Comparison of ENCODE assay signal across 1 cellular context in genomic region chr9:133738039-133738805, GRCh38.
A peak's percentile ranks its signal among the peaks of the same experiment; 100 is the strongest.
TF ChIP-seq lines count a peak whose summit lies in the region.

Gene SARDH, minus strand, starts transcription at chr9:133738352. Its CDS starts 4,179 bp downstream, at chr9:133734173.

TF ChIP-seq in HepG2, 621 proteins besides CTCF, POLR2A, EP300 and RAD21 (continued from another document and continues in another):
- TF ChIP-seq ZNF225 (CRISPR knock-in tag; IDR thresholded peaks at IDR 0.05), result no peak
- peak; percentile 84 for TF ChIP-seq SAP130 (CRISPR knock-in tag; IDR thresholded peaks at IDR 0.05; ENCODE audit: low read depth)
- TF ChIP-seq CSRNP1 (CRISPR knock-in tag; IDR thresholded peaks at IDR 0.05), result 0 out of 2 replicates have a peak, but pooled peaks have one; percentile 7
- TF ChIP-seq ZSCAN31 (CRISPR knock-in tag; IDR thresholded peaks at IDR 0.05; ENCODE audit: low read depth), result no peak
- TF ChIP-seq MIXL1 (CRISPR knock-in tag; IDR thresholded peaks at IDR 0.05), result no peak
- no peak for TF ChIP-seq KMT2A (CRISPR knock-in tag; IDR thresholded peaks at IDR 0.05)
- no peak for TF ChIP-seq ZNF850 (CRISPR knock-in tag; conservative IDR thresholded peaks at IDR 0.05)
- peak; percentile 24; the same call in 1 of the 2 replicates for TF ChIP-seq KDM2A (CRISPR knock-in tag; IDR thresholded peaks at IDR 0.05; ENCODE audit: borderline replicate concordance, low read depth)
- no peak for TF ChIP-seq ZNF382 (CRISPR knock-in tag; IDR thresholded peaks at IDR 0.05; ENCODE audit: borderline replicate concordance)
- TF ChIP-seq PRDM10 (CRISPR knock-in tag; IDR thresholded peaks at IDR 0.05; ENCODE audit: low read depth), result peak; percentile 25; the same call in 1 of the 2 replicates
- TF ChIP-seq ZFP82 (CRISPR knock-in tag; IDR thresholded peaks at IDR 0.05; ENCODE audit: borderline replicate concordance), result no peak; the same call in 1 of the 2 replicates
- TF ChIP-seq ZNF30 (CRISPR knock-in tag; IDR thresholded peaks at IDR 0.05), result no peak
- no peak for TF ChIP-seq ZNF512 (CRISPR knock-in tag; IDR thresholded peaks at IDR 0.05)
- TF ChIP-seq TCF12 (IDR thresholded peaks at IDR 0.05), result no peak
- 0 out of 2 replicates have a peak, but pooled peaks have one; percentile 30 for TF ChIP-seq TCF12 (CRISPR knock-in tag; IDR thresholded peaks at IDR 0.05)
- peak; percentile 14; the same call in 1 of the 2 replicates for TF ChIP-seq ZNF280B (CRISPR knock-in tag; IDR thresholded peaks at IDR 0.05; ENCODE audit: borderline replicate concordance)
- TF ChIP-seq NCOA1 (CRISPR knock-in tag; IDR thresholded peaks at IDR 0.05), result no peak
- peak; percentile 92 for TF ChIP-seq ZFX (CRISPR knock-in tag; IDR thresholded peaks at IDR 0.05; ENCODE audit: low read depth)
- TF ChIP-seq KDM3A (CRISPR knock-in tag; IDR thresholded peaks at IDR 0.05; ENCODE audit: low read depth), result no peak
- no peak for TF ChIP-seq ARNT (IDR thresholded peaks at IDR 0.05)
- TF ChIP-seq ZNF891 (CRISPR knock-in tag; IDR thresholded peaks at IDR 0.05), result peak; percentile 15; the same call in 1 of the 2 replicates
- no peak for TF ChIP-seq ZNF33B (CRISPR knock-in tag; IDR thresholded peaks at IDR 0.05)
- TF ChIP-seq SNRNP70 (IDR thresholded peaks at IDR 0.05; ENCODE audit: low read depth, low read length), result no peak
- peak; percentile 89 for TF ChIP-seq HIC2 (CRISPR knock-in tag; IDR thresholded peaks at IDR 0.05; ENCODE audit: low read depth)
- no peak for TF ChIP-seq KLF12 (CRISPR knock-in tag; IDR thresholded peaks at IDR 0.05; ENCODE audit: borderline replicate concordance)
- no peak for TF ChIP-seq GLI4 (CRISPR knock-in tag; IDR thresholded peaks at IDR 0.05; ENCODE audit: borderline replicate concordance)
- TF ChIP-seq HDAC6 (IDR thresholded peaks at IDR 0.05; ENCODE audit: low read depth, low read length), result no peak
- TF ChIP-seq ZBTB39 (CRISPR knock-in tag; IDR thresholded peaks at IDR 0.05), result 0 out of 2 replicates have a peak, but pooled peaks have one; percentile 24
- TF ChIP-seq U2AF2 (IDR thresholded peaks at IDR 0.05; ENCODE audit: low read depth, low read length), result no peak
- peak; percentile 36; the same call in 1 of the 2 replicates for TF ChIP-seq FOXA3 (CRISPR knock-in tag; IDR thresholded peaks at IDR 0.05)
- TF ChIP-seq BCL3 (CRISPR knock-in tag; IDR thresholded peaks at IDR 0.05), result 0 out of 2 replicates have a peak, but pooled peaks have one; percentile 16
- TF ChIP-seq HES4 (CRISPR knock-in tag; IDR thresholded peaks at IDR 0.05; ENCODE audit: borderline replicate concordance), result peak; percentile 82
- no peak for TF ChIP-seq ZBTB21 (CRISPR knock-in tag; IDR thresholded peaks at IDR 0.05)
- TF ChIP-seq ZZZ3 (CRISPR knock-in tag; IDR thresholded peaks at IDR 0.05; ENCODE audit: borderline replicate concordance), result peak; percentile 17; the same call in 1 of the 2 replicates
- peak; percentile 10; the same call in 1 of the 2 replicates for TF ChIP-seq ZBTB46 (CRISPR knock-in tag; IDR thresholded peaks at IDR 0.05; ENCODE audit: borderline replicate concordance)
- no peak; the same call in 1 of the 2 replicates for TF ChIP-seq FOSL2 (CRISPR knock-in tag; IDR thresholded peaks at IDR 0.05)
- peak; percentile 58; the same call in 1 of the 2 replicates for TF ChIP-seq PAXIP1 (CRISPR knock-in tag; conservative IDR thresholded peaks at IDR 0.05)
- no peak for TF ChIP-seq HMG20A (CRISPR knock-in tag; IDR thresholded peaks at IDR 0.05; ENCODE audit: borderline replicate concordance)
- no peak for TF ChIP-seq ZFP37 (CRISPR knock-in tag; IDR thresholded peaks at IDR 0.05; ENCODE audit: borderline replicate concordance)
